Comparison of ENCODE assay signal across 1 cellular context in genomic region chr3:197791120-197792018, GRCh38.
TF ChIP-seq lines count a peak whose summit lies in the region.

Gene LRCH3, plus strand, starts transcription at chr3:197791254. Its CDS starts 25 bp downstream, at chr3:197791279.

TF ChIP-seq in HepG2, 621 proteins besides CTCF, POLR2A, EP300 and RAD21 (continued from another document and continues in another):
- TF ChIP-seq ZNF318 (CRISPR knock-in tag; IDR thresholded peaks at IDR 0.05) (peak; percentile 74; the same call in 1 of the 2 replicates), PAX8 (CRISPR knock-in tag; IDR thresholded peaks at IDR 0.05; ENCODE audit: borderline replicate concordance) (no peak), ZNF556 (CRISPR knock-in tag; IDR thresholded peaks at IDR 0.05; ENCODE audit: borderline replicate concordance) (peak; percentile 85; the same call in 1 of the 2 replicates), NR0B2 (CRISPR knock-in tag; IDR thresholded peaks at IDR 0.05) (peak; percentile 85), ZNF451 (CRISPR knock-in tag; IDR thresholded peaks at IDR 0.05) (peak; percentile 79; the same call in 1 of the 2 replicates), ZNF329 (CRISPR knock-in tag; IDR thresholded peaks at IDR 0.05; ENCODE audit: low read depth) (peak; percentile 89; the same call in 1 of the 2 replicates), USF2 (IDR thresholded peaks at IDR 0.05; ENCODE audit: low read depth, low read length) (no peak), USF2 (CRISPR knock-in tag; IDR thresholded peaks at IDR 0.05; ENCODE audit: borderline replicate concordance) (no peak), EED (CRISPR knock-in tag; IDR thresholded peaks at IDR 0.05) (peak; percentile 66), TOPORS (CRISPR knock-in tag; IDR thresholded peaks at IDR 0.05) (peak; percentile 80; the same call in 1 of the 2 replicates), MEIS2 (CRISPR knock-in tag; IDR thresholded peaks at IDR 0.05) (no peak), ZNF639 (CRISPR knock-in tag; conservative IDR thresholded peaks at IDR 0.05) (peak; percentile 37; the same call in 1 of the 2 replicates), ZNF549 (CRISPR knock-in tag; IDR thresholded peaks at IDR 0.05) (no peak), ZBTB25 (CRISPR knock-in tag; IDR thresholded peaks at IDR 0.05) (peak; percentile 21; the same call in 1 of the 2 replicates), GATA4 (IDR thresholded peaks at IDR 0.05; ENCODE audit: borderline replicate concordance, low read depth) (peak; percentile 51; the same call in 1 of the 2 replicates), ATF7-NPFF (CRISPR knock-in tag; IDR thresholded peaks at IDR 0.05; ENCODE audit: low read depth) (peak; percentile 91), HDAC1 (CRISPR knock-in tag; IDR thresholded peaks at IDR 0.05) (peak; percentile 88), ZNF678 (CRISPR knock-in tag; IDR thresholded peaks at IDR 0.05) (no peak), HNF1B (CRISPR knock-in tag; IDR thresholded peaks at IDR 0.05) (peak; percentile 49; the same call in 1 of the 2 replicates), ZNF724P (CRISPR knock-in tag; IDR thresholded peaks at IDR 0.05; ENCODE audit: borderline replicate concordance) (peak; percentile 88; the same call in 1 of the 2 replicates), ZNF766 (CRISPR knock-in tag; IDR thresholded peaks at IDR 0.05; ENCODE audit: borderline replicate concordance) (peak; percentile 17; the same call in 1 of the 2 replicates), GLMP (CRISPR knock-in tag; IDR thresholded peaks at IDR 0.05; ENCODE audit: borderline replicate concordance) (no peak), FOXJ3 (CRISPR knock-in tag; IDR thresholded peaks at IDR 0.05; ENCODE audit: borderline replicate concordance) (no peak), MED1 (CRISPR knock-in tag; IDR thresholded peaks at IDR 0.05) (0 out of 2 replicates have a peak, but pooled peaks have one; percentile 30), ZNF260 (CRISPR knock-in tag; IDR thresholded peaks at IDR 0.05; ENCODE audit: borderline replicate concordance, low read depth) (no peak), ELF4 (CRISPR knock-in tag; IDR thresholded peaks at IDR 0.05; ENCODE audit: borderline replicate concordance) (peak; percentile 46; the same call in 1 of the 2 replicates), ARHGAP35 (CRISPR knock-in tag; IDR thresholded peaks at IDR 0.05; ENCODE audit: borderline replicate concordance) (peak; percentile 63; the same call in 1 of the 2 replicates), HIVEP1 (CRISPR knock-in tag; IDR thresholded peaks at IDR 0.05) (peak; percentile 74; the same call in 1 of the 2 replicates), ZNF446 (CRISPR knock-in tag; IDR thresholded peaks at IDR 0.05) (no peak), MYPOP (CRISPR knock-in tag; IDR thresholded peaks at IDR 0.05) (peak; percentile 95), MBD4 (IDR thresholded peaks at IDR 0.05; ENCODE audit: borderline replicate concordance, low read length) (no peak), ZFP37 (CRISPR knock-in tag; IDR thresholded peaks at IDR 0.05; ENCODE audit: borderline replicate concordance) (0 out of 2 replicates have a peak, but pooled peaks have one; percentile 43), ZNF816 (CRISPR knock-in tag; IDR thresholded peaks at IDR 0.05; ENCODE audit: borderline replicate concordance) (no peak), HOMEZ (CRISPR knock-in tag; IDR thresholded peaks at IDR 0.05; ENCODE audit: low read depth) (no peak), ZNF460 (CRISPR knock-in tag; IDR thresholded peaks at IDR 0.05; ENCODE audit: borderline replicate concordance) (no peak), MEF2D (CRISPR knock-in tag; IDR thresholded peaks at IDR 0.05) (peak; percentile 64; the same call in 1 of the 2 replicates), ZNF292 (CRISPR knock-in tag; IDR thresholded peaks at IDR 0.05; ENCODE audit: borderline replicate concordance, low read depth) (0 out of 2 replicates have a peak, but pooled peaks have one; percentile 19), ZNF124 (CRISPR knock-in tag; IDR thresholded peaks at IDR 0.05) (peak; percentile 83), ZNF101 (CRISPR knock-in tag; IDR thresholded peaks at IDR 0.05; ENCODE audit: borderline replicate concordance, low read depth) (no peak), HNRNPK (IDR thresholded peaks at IDR 0.05; ENCODE audit: low read depth, low read length, poor library complexity, severe bottlenecking) (peak; percentile 63), ZNF263 (CRISPR knock-in tag; IDR thresholded peaks at IDR 0.05) (peak; percentile 23; the same call in 1 of the 2 replicates), ZNF383 (CRISPR knock-in tag; IDR thresholded peaks at IDR 0.05; ENCODE audit: borderline replicate concordance) (peak; percentile 74; the same call in 1 of the 2 replicates), ZNF317 (CRISPR knock-in tag; IDR thresholded peaks at IDR 0.05) (0 out of 2 replicates have a peak, but pooled peaks have one; percentile 42)
